ENCODE assay signal across 17 cellular contexts in the genomic region with DNA sequence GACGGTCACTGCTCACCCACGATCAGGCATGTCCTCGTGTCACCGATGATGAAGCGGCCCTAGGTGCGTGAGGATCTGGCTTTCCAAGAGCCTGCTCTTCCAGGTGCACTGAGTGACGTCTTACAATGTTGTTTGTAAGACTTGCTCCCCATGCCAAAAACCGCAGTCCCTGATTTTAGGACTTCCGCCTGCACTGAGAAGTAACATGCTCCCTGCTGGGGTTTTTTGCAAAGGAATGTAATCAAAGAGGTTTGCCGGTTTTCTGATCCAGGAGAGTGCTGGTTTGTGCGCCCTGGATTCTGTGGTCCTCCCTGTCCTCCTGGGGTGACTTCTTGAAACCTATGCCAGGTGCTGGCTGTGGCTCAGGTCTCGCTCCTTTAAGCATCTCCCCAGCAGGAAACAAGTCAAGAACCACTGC. TPM values are rescaled to one million over a fixed set of nuclear protein-coding genes. Genes with fewer than 3 reads are reported as not detected.
DNase-seq lines count a peak whose midpoint lies in the region; ATAC-seq and TF ChIP-seq lines count a peak whose summit lies in the region.
"Had no signal": no experiment of that assay in that cellular context is flagged by ENCODE, and none has a peak within 500 bp of the region (broad histone marks: within the 10 kb centered on the region; RNA-seq: fewer than 3 reads in every experiment).

No MANE protein-coding gene starts in this region.

- no peaks in the 10 kb centered on the region for H3K9me3 Mint-ChIP-seq in naive thymus-derived CD8-positive, alpha-beta T cell
- H3K9me3 Mint-ChIP-seq: naive thymus-derived CD4-positive, alpha-beta T cell had no signal

- H3K4me1 Mint-ChIP-seq in naive thymus-derived CD8-positive, alpha-beta T cell, result peaks cover 29 to 65% (median 54%) of the 10 kb centered on the region in 4 donors

- peak overlapping the region in 7 of 10 donors; percentile 14 to 84 (median 56) for H3K27ac Mint-ChIP-seq in naive thymus-derived CD8-positive, alpha-beta T cell

- H3K27ac ChIP-seq in BLaER1 (0 out of 2 replicates have a peak overlapping the region, but pooled peaks have one; percentile 15), Peyer's patch (peak overlapping the region in 3 of 4 donors; percentile 44 to 71 (median 66))
- H3K27ac ChIP-seq: cardiac muscle cell, left ventricle myocardium inferior, WERI-Rb-1 had no signal

- H3K27me3 ChIP-seq in BLaER1 (no peaks in the 10 kb centered on the region), Peyer's patch (no peaks in the 10 kb centered on the region)
- H3K27me3 ChIP-seq: cardiac muscle cell had no signal

- peaks cover 79% of the 10 kb centered on the region for H3K36me3 ChIP-seq in BLaER1
- H3K36me3 ChIP-seq in Peyer's patch, result peaks cover 0 to 4% (median 0%) of the 10 kb centered on the region in 3 donors
- H3K36me3 ChIP-seq: cardiac muscle cell had no signal

- H3K9me3 ChIP-seq in BLaER1 (no peaks in the 10 kb centered on the region), Peyer's patch (no peaks in the 10 kb centered on the region)
- H3K9me3 ChIP-seq: left ventricle myocardium inferior had no signal

- H3K4me3 ChIP-seq in BLaER1, result no peak overlapping the region
- no peak overlapping the region for H3K4me3 ChIP-seq in Peyer's patch
- no peak overlapping the region for H3K4me3 ChIP-seq in epithelial cell of esophagus (ENCODE audit: low read length)
- H3K4me3 ChIP-seq: cardiac muscle cell, left ventricle myocardium inferior had no signal

- H3K36me3 Mint-ChIP-seq in naive thymus-derived CD8-positive, alpha-beta T cell, result peaks cover 0 to 46% (median 2%) of the 10 kb centered on the region in 3 donors

- TF ChIP-seq POLR2A in Peyer's patch (IDR thresholded peaks at IDR 0.05), result no peak

- no peak for TF ChIP-seq CTCF in Peyer's patch (IDR thresholded peaks at IDR 0.05)
- no peak for TF ChIP-seq CTCF in epithelial cell of esophagus (IDR thresholded peaks at IDR 0.05; ENCODE audit: insufficient read depth, low read depth, low read length, missing control alignments)

- POLR2A ChIA-PET in naive thymus-derived CD8-positive, alpha-beta T cell (lab: Charles Lee), result no interaction called here

- no peaks in the 10 kb centered on the region for H3K27me3 Mint-ChIP-seq in naive thymus-derived CD8-positive, alpha-beta T cell
- H3K27me3 Mint-ChIP-seq: naive thymus-derived CD4-positive, alpha-beta T cell had no signal

- DNase-seq in Peyer's patch, result no peak
- peak; percentile 76 for DNase-seq in epithelial cell of esophagus (ENCODE audit: low read depth)
- DNase-seq in naive thymus-derived CD8-positive, alpha-beta T cell, result no peak
- no peak for DNase-seq in activated CD4-positive, alpha-beta T cell treated with anti-CD3 and anti-CD28 coated beads for 48 hours
- no peak for DNase-seq in ecto neural progenitor cell (ENCODE audit: low spot score)
- DNase-seq in hepatic stellate cell (ENCODE audit: low spot score), result no peak
- DNase-seq: ACHN; activated naive CD4-positive, alpha-beta T cell treated with Interleukin-2 at 50 U/mL for 16 hours; Calu3; Karpas-422; left ventricle myocardium inferior; naive thymus-derived CD4-positive, alpha-beta T cell; NCI-H510A; WERI-Rb-1 had no signal

- H4K20me1 ChIP-seq in BLaER1, result peaks cover 100% of the 10 kb centered on the region

- ATAC-seq in naive thymus-derived CD8-positive, alpha-beta T cell, result no peak
- no peak for ATAC-seq in HG02852 (IDR thresholded peaks at IDR 0.05; ENCODE audit: unreplicated experiment)
- ATAC-seq: naive thymus-derived CD4-positive, alpha-beta T cell had no signal

- H3K4me1 ChIP-seq in BLaER1, result peaks cover 84% of the 10 kb centered on the region
- H3K4me1 ChIP-seq in Peyer's patch, result peaks cover 0 to 13% (median 7%) of the 10 kb centered on the region in 4 donors

- H3K4me2 ChIP-seq in BLaER1, result no peak overlapping the region

- no peak overlapping the region for H3K4me3 Mint-ChIP-seq in naive thymus-derived CD8-positive, alpha-beta T cell
- H3K4me3 Mint-ChIP-seq: naive thymus-derived CD4-positive, alpha-beta T cell had no signal

- H3K9ac ChIP-seq in BLaER1, result no peak overlapping the region

RNA-seq across cellular contexts. Expression of gene MYO9B, which starts 38.8 kb away (rescaled TPM):
- 100 to 1,000 TPM in 3 of 4 donors, 10 to 100 TPM in 1; 65.3 to 578 (median 143) TPM for total RNA-seq in Peyer's patch
- 100 to 1,000 TPM; 169 to 171 TPM for total RNA-seq in naive thymus-derived CD8-positive, alpha-beta T cell
- polyA plus RNA-seq in naive thymus-derived CD8-positive, alpha-beta T cell, result 10 to 100 TPM in 1 of 3 donors, 1 to 10 TPM in 2; 3.3 to 22.3 (median 8.0) TPM

RNA-seq across cellular contexts. Expression of gene HAUS8, which starts 39.2 kb away (rescaled TPM):
- total RNA-seq in Peyer's patch, result 10 to 100 TPM in 2 of 4 donors, 1 to 10 TPM in 2; 9.7 to 29.7 (median 10.1) TPM
- total RNA-seq in naive thymus-derived CD8-positive, alpha-beta T cell, result 10 to 100 TPM; 18.3 to 20.4 TPM
- polyA plus RNA-seq in naive thymus-derived CD8-positive, alpha-beta T cell, result 10 to 100 TPM in 1 of 3 donors, 1 to 10 TPM in 2; 5.3 to 11.9 (median 5.9) TPM
